In the genomic region with DNA sequence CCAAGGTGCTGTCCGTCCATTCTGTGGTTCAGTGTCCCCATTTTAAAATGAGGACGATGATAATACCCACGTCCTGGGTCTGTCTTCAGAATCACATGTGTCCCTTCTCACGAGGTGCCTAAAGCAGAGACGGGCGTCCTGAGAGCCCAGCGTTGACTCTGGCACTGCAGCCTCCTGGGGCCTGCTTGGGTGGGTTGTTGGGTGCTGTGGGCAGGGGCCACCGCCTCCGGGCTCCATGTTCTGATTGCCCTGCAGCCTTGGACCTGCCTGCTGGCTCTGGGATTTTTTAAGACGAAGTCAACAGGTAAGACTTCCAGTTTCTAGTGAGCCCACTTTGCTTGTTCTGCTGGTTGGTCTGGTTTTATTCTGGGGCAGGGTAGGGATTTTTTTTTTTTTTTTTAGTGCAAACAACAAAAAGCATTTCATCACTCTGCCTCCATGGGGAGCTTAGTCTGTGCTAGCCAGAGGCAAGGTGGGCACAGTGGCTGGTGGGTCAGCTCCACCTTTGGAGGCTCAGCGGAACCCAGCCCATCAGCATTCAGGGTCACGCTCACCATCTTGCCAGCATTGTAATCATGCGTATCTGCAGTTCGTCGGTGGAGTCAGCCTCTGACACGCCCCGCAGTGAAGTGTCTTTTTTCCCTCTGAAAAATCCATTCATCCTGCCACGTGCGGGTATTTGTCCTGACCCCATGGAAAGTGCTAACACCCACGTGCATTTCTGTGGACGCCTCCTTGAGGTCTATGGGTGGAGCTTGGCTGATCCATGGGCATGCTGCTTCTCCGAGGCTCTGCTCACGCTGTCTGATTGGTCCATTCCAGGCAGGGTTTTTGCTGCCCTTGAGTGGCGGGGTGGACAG, we compare ENCODE assay signal across 16 cellular contexts. TPM values are rescaled to one million over a fixed set of nuclear protein-coding genes. Genes with fewer than 3 reads are reported as not detected.
"Had no signal": no experiment of that assay in that cellular context is flagged by ENCODE, and none has a peak within 500 bp of the region (broad histone marks: within the 10 kb centered on the region; RNA-seq: fewer than 3 reads in every experiment).

No MANE protein-coding gene starts in this region.

- H3K27me3 Mint-ChIP-seq: dendritic cell treated with granulocyte-macrophage colony-stimulating factor and Interleukin-4, amounts not matched to agents 40 ng/mL and 50 ng/mL, for 4 days had no signal

- H3K27ac Mint-ChIP-seq: activated T-helper 2 cell treated with anti-CD3 and anti-CD28 coated beads, Interferon-gamma antibody, Interleukin-2, Interleukin-4, amounts not matched to agents 10 μg/mL and 5 μg/mL and 100 μg/mL, durations not matched to agents 14 hours and 24 hours and 36 hours; dendritic cell treated with granulocyte-macrophage colony-stimulating factor and Interleukin-4, amounts not matched to agents 40 ng/mL and 50 ng/mL, for 4 days; stimulated activated effector memory CD8-positive, alpha-beta T cell treated with anti-CD3 and anti-CD28 coated beads, Interleukin-12 subunit alpha, Interleukin-12 subunit beta, amount 100 ng/mL, for 72 hours had no signal

- H3K4me3 Mint-ChIP-seq: dendritic cell treated with granulocyte-macrophage colony-stimulating factor and Interleukin-4, amounts not matched to agents 40 ng/mL and 50 ng/mL, for 4 days; stimulated activated effector memory CD8-positive, alpha-beta T cell treated with anti-CD3 and anti-CD28 coated beads, Interleukin-12 subunit alpha, Interleukin-12 subunit beta, amount 100 ng/mL, for 72 hours had no signal

- H3K9me3 Mint-ChIP-seq: activated T-helper 2 cell treated with anti-CD3 and anti-CD28 coated beads, Interferon-gamma antibody, Interleukin-2, Interleukin-4, amounts not matched to agents 10 μg/mL and 5 μg/mL and 100 μg/mL, durations not matched to agents 14 hours and 24 hours and 36 hours; dendritic cell treated with granulocyte-macrophage colony-stimulating factor and Interleukin-4, amounts not matched to agents 40 ng/mL and 50 ng/mL, for 4 days; stimulated activated effector memory CD8-positive, alpha-beta T cell treated with anti-CD3 and anti-CD28 coated beads, Interleukin-12 subunit alpha, Interleukin-12 subunit beta, amount 100 ng/mL, for 72 hours had no signal

- H3K4me3 ChIP-seq: adrenal gland, heart right ventricle, left lung, tibial artery had no signal

- ATAC-seq: activated CD4-positive, CD25-positive, alpha-beta regulatory T cell treated with anti-CD3 and anti-CD28 coated beads, Interleukin-2, amount 50 U/mL, for 24 hours; heart right ventricle; left lung; stimulated activated effector memory CD8-positive, alpha-beta T cell treated with anti-CD3 and anti-CD28 coated beads, Interleukin-12 subunit alpha, Interleukin-12 subunit beta, amount 100 ng/mL, for 72 hours had no signal

- H3K27me3 ChIP-seq: adrenal gland, heart right ventricle, left lung, tibial artery had no signal

- FAIRE-seq: islet of Langerhans, small intestine had no signal

- DNase-seq: activated naive CD4-positive, alpha-beta T cell treated with anti-CD3 and anti-CD28 coated beads, Interleukin-2, amount 50 U/mL, for 16 hours; adrenal gland; central memory CD4-positive, alpha-beta T cell; foreskin melanocyte; heart right ventricle; mesendoderm; T-helper 2 cell; tibial artery had no signal

RNA-seq across cellular contexts. Expression of a gene that starts 45.7 kb away (rescaled TPM):
- total RNA-seq: myocyte had no signal

RNA-seq across cellular contexts. Expression of a gene that starts 56.5 kb away (rescaled TPM):
- total RNA-seq: activated T-helper 2 cell treated with anti-CD3 and anti-CD28 coated beads, Interferon-gamma antibody, Interleukin-2, Interleukin-4, amounts not matched to agents 10 μg/mL and 5 μg/mL and 100 μg/mL, durations not matched to agents 14 hours and 24 hours and 36 hours; heart right ventricle; myocyte had no signal
